In the genomic region with DNA sequence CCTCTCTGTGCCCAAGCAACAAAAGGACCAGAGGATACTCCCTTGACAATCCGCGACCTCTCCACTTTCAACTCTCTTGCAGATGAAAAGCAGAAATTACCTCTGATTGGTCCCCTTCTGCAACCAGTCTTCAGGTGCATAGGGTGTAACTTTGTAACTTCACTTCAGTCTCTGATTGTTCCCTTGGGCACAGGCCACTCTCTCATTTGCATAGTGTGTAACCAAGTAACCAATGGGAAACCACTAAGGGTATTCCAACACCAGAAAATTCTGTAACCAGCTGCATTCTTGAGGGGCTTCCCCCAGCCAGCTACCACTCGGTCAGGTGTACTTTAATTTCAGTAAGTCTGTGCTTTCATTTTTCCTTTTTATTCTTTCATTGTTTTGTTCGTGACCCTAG, we compare ENCODE assay signal across 28 cellular contexts. TPM values are rescaled to one million over a fixed set of nuclear protein-coding genes. Genes with fewer than 3 reads are reported as not detected.
DNase-seq lines count a peak whose midpoint lies in the region; ATAC-seq and TF ChIP-seq lines count a peak whose summit lies in the region.
"Had no signal": no experiment of that assay in that cellular context is flagged by ENCODE, and none has a peak within 500 bp of the region (broad histone marks: within the 10 kb centered on the region; RNA-seq: fewer than 3 reads in every experiment).

No MANE protein-coding gene starts in this region.

- H3K36me3 Mint-ChIP-seq in activated naive CD8-positive, alpha-beta T cell treated with anti-CD3 and anti-CD28 coated beads, Interleukin-2, amount 50 U/mL, for 24 hours (ENCODE audit: low read depth), result no peaks in the 10 kb centered on the region
- H3K36me3 Mint-ChIP-seq in activated naive CD8-positive, alpha-beta T cell treated with anti-CD3 and anti-CD28 coated beads for 36 hours, result no peaks in the 10 kb centered on the region
- H3K36me3 Mint-ChIP-seq in endodermal cell (ENCODE audit: low read depth), result no peaks in the 10 kb centered on the region
- no peaks in the 10 kb centered on the region for H3K36me3 Mint-ChIP-seq in CD8-positive, alpha-beta memory T cell
- H3K36me3 Mint-ChIP-seq: activated CD4-positive, alpha-beta memory T cell treated with anti-CD3 and anti-CD28 coated beads for 36 hours had no signal

- H3K27ac ChIP-seq in endodermal cell (ENCODE audit: low read depth, low read length), result no peak overlapping the region
- H3K27ac ChIP-seq in CD8-positive, alpha-beta memory T cell (ENCODE audit: low read depth, low read length), result no peak overlapping the region
- H3K27ac ChIP-seq: adrenal gland, esophagus squamous epithelium, spleen, stomach, tibial nerve, WERI-Rb-1 had no signal

- 79 to 91% methylated on average over 3 to 4 of the region's 4 CpGs for WGBS in endodermal cell (ENCODE audit: insufficient coverage in 1 of 2, insufficient read length in 1 of 2), 2 experiments

- peaks cover 70% of the 10 kb centered on the region for H3K27me3 Mint-ChIP-seq in activated naive CD8-positive, alpha-beta T cell treated with anti-CD3 and anti-CD28 coated beads, Interleukin-2, amount 50 U/mL, for 24 hours
- H3K27me3 Mint-ChIP-seq in activated naive CD8-positive, alpha-beta T cell treated with anti-CD3 and anti-CD28 coated beads for 36 hours, result peaks cover 74% of the 10 kb centered on the region
- H3K27me3 Mint-ChIP-seq in endodermal cell (ENCODE audit: insufficient read depth), result peaks cover 77% of the 10 kb centered on the region
- H3K27me3 Mint-ChIP-seq in CD8-positive, alpha-beta memory T cell, result peaks cover 46 to 57% of the 10 kb centered on the region in 2 donors

- H3K9ac ChIP-seq in endodermal cell (ENCODE audit: extremely low read depth, low read length, poor library complexity, severe bottlenecking), result no peak overlapping the region

- no peak overlapping the region for H3K4me3 Mint-ChIP-seq in activated naive CD8-positive, alpha-beta T cell treated with anti-CD3 and anti-CD28 coated beads, Interleukin-2, amount 50 U/mL, for 24 hours
- H3K4me3 Mint-ChIP-seq in activated naive CD8-positive, alpha-beta T cell treated with anti-CD3 and anti-CD28 coated beads for 36 hours, result no peak overlapping the region
- H3K4me3 Mint-ChIP-seq in endodermal cell, result no peak overlapping the region
- no peak overlapping the region for H3K4me3 Mint-ChIP-seq in CD8-positive, alpha-beta memory T cell
- H3K4me3 Mint-ChIP-seq: activated CD4-positive, alpha-beta memory T cell treated with anti-CD3 and anti-CD28 coated beads for 36 hours; effector memory CD8-positive, alpha-beta T cell; HFFc6 had no signal

- POLR2A ChIA-PET in CD8-positive, alpha-beta memory T cell (lab: Charles Lee), result no interaction called here

- intact Hi-C loops in sciatic nerve (cut with DNase I), result no loop called here

- peak; percentile 52 for ATAC-seq in activated naive CD8-positive, alpha-beta T cell treated with anti-CD3 and anti-CD28 coated beads, Interleukin-2, amount 50 U/mL, for 24 hours
- ATAC-seq in HG03354 (IDR thresholded peaks at IDR 0.05; ENCODE audit: poor library complexity, severe bottlenecking, unreplicated experiment), result peak; percentile 58
- no peak for ATAC-seq in sciatic nerve
- ATAC-seq: effector memory CD8-positive, alpha-beta T cell; K562; SK-N-SH treated with all-trans-retinoic acid at 6 μM for 48 hours had no signal

- H3K9me3 ChIP-seq in endodermal cell (ENCODE audit: control insufficient read depth, low read length), result no peaks in the 10 kb centered on the region
- no peaks in the 10 kb centered on the region for H3K9me3 ChIP-seq in CD8-positive, alpha-beta memory T cell (ENCODE audit: low read length)
- H3K9me3 ChIP-seq: adrenal gland, Caco-2, esophagus squamous epithelium, spleen, stomach, tibial nerve had no signal

- DNase-seq in activated naive CD8-positive, alpha-beta T cell treated with anti-CD3 and anti-CD28 coated beads, Interleukin-2, amount 50 U/mL, for 24 hours, result no peak
- DNase-seq in activated naive CD8-positive, alpha-beta T cell treated with anti-CD3 and anti-CD28 coated beads for 36 hours, result no peak
- DNase-seq in endodermal cell (peak; percentile 49), G401 (ENCODE audit: low spot score) (no peak), GDM1 (lab: John Stamatoyannopoulos, UW) (no peak), sciatic nerve (ENCODE audit: low spot score) (no peak)
- DNase-seq in CD8-positive, alpha-beta memory T cell, result no peak
- DNase-seq: activated CD4-positive, alpha-beta memory T cell treated with anti-CD3 and anti-CD28 coated beads for 36 hours; activated gamma-delta T cell treated with Interleukin-2 at 50 U/mL for 16 hours; activated T-cell treated with anti-CD3 and anti-CD28 coated beads, Interleukin-2, amount 50 U/mL, for 1 hour; AML-193; Caco-2; effector memory CD8-positive, alpha-beta T cell; esophagus squamous epithelium; HFFc6; NCI-H1436 treated with DMSO at 0.1 percent for 48 hours; NCI-H510A treated with DMSO at 0.1 percent for 48 hours; occipital lobe; spleen; stimulated activated CD4-positive, alpha-beta T cell treated with anti-CD3 and anti-CD28 coated beads, Interleukin-4, amount 100 ng/mL, for 1 hour; stomach; WERI-Rb-1 had no signal

- CTCF ChIA-PET in CD8-positive, alpha-beta memory T cell (lab: Charles Lee), result interaction anchor here (1.2 kb wide), 1 partner anchor 13 kb away, joined by 3 read pairs; no protein-coding TSS in a partner anchor

- no peaks in the 10 kb centered on the region for H3K4me1 ChIP-seq in endodermal cell (ENCODE audit: control insufficient read depth, insufficient read depth, low read length)
- peaks cover 9% of the 10 kb centered on the region for H3K4me1 ChIP-seq in CD8-positive, alpha-beta memory T cell (ENCODE audit: insufficient read depth, low read length)
- H3K4me1 ChIP-seq: Caco-2 had no signal

- in situ Hi-C loops in G401 (cut with HindIII; ENCODE audit: low sequenced_read_pairs), result no loop called here

- no peak overlapping the region for H3K4me3 ChIP-seq in endodermal cell (ENCODE audit: low read length)
- no peak overlapping the region for H3K4me3 ChIP-seq in CD8-positive, alpha-beta memory T cell (ENCODE audit: low read length)
- H3K4me3 ChIP-seq: adrenal gland, esophagus squamous epithelium, K562, spleen, stomach, tibial nerve had no signal

- peaks cover 28% of the 10 kb centered on the region for H3K4me1 Mint-ChIP-seq in activated naive CD8-positive, alpha-beta T cell treated with anti-CD3 and anti-CD28 coated beads, Interleukin-2, amount 50 U/mL, for 24 hours
- H3K4me1 Mint-ChIP-seq in activated naive CD8-positive, alpha-beta T cell treated with anti-CD3 and anti-CD28 coated beads for 36 hours, result peaks cover 24% of the 10 kb centered on the region
- H3K4me1 Mint-ChIP-seq in endodermal cell, result no peaks in the 10 kb centered on the region
- H3K4me1 Mint-ChIP-seq in CD8-positive, alpha-beta memory T cell, result peaks cover 6 to 9% (median 7%) of the 10 kb centered on the region in 3 donors

- H3K27me3 ChIP-seq in endodermal cell (ENCODE audit: control insufficient read depth, insufficient read depth, low read length, poor library complexity, severe bottlenecking), result peaks cover 55% of the 10 kb centered on the region
- peaks cover 15% of the 10 kb centered on the region for H3K27me3 ChIP-seq in CD8-positive, alpha-beta memory T cell (ENCODE audit: insufficient read depth, low read length, poor library complexity, severe bottlenecking)

- H3K9me3 Mint-ChIP-seq in activated naive CD8-positive, alpha-beta T cell treated with anti-CD3 and anti-CD28 coated beads, Interleukin-2, amount 50 U/mL, for 24 hours, result no peaks in the 10 kb centered on the region
- H3K9me3 Mint-ChIP-seq in activated naive CD8-positive, alpha-beta T cell treated with anti-CD3 and anti-CD28 coated beads for 36 hours, result no peaks in the 10 kb centered on the region
- H3K9me3 Mint-ChIP-seq in endodermal cell, result no peaks in the 10 kb centered on the region
- no peaks in the 10 kb centered on the region for H3K9me3 Mint-ChIP-seq in CD8-positive, alpha-beta memory T cell
- H3K9me3 Mint-ChIP-seq: activated CD4-positive, alpha-beta memory T cell treated with anti-CD3 and anti-CD28 coated beads for 36 hours; effector memory CD8-positive, alpha-beta T cell had no signal

- no peak for TF ChIP-seq CTCF in endodermal cell (conservative IDR thresholded peaks at IDR 0.05)

- H3K36me3 ChIP-seq in endodermal cell (ENCODE audit: control insufficient read depth, insufficient read depth, low read length), result no peaks in the 10 kb centered on the region
- H3K36me3 ChIP-seq in CD8-positive, alpha-beta memory T cell (ENCODE audit: insufficient read depth, low read length), result no peaks in the 10 kb centered on the region
- H3K36me3 ChIP-seq: adrenal gland, esophagus squamous epithelium, spleen, stomach, tibial nerve, WERI-Rb-1 had no signal

- no peak overlapping the region for H3K27ac Mint-ChIP-seq in activated naive CD8-positive, alpha-beta T cell treated with anti-CD3 and anti-CD28 coated beads, Interleukin-2, amount 50 U/mL, for 24 hours
- no peak overlapping the region for H3K27ac Mint-ChIP-seq in activated naive CD8-positive, alpha-beta T cell treated with anti-CD3 and anti-CD28 coated beads for 36 hours
- H3K27ac Mint-ChIP-seq in endodermal cell, result no peak overlapping the region
- no peak overlapping the region for H3K27ac Mint-ChIP-seq in CD8-positive, alpha-beta memory T cell
- H3K27ac Mint-ChIP-seq: activated CD4-positive, alpha-beta memory T cell treated with anti-CD3 and anti-CD28 coated beads for 36 hours; effector memory CD8-positive, alpha-beta T cell; HFFc6 had no signal

RNA-seq across cellular contexts. Expression of a gene that starts 4.4 kb away (rescaled TPM):
- total RNA-seq in activated naive CD8-positive, alpha-beta T cell treated with anti-CD3 and anti-CD28 coated beads for 36 hours, result not detected
- total RNA-seq in endodermal cell, result not detected
- polyA plus RNA-seq in endodermal cell (2013, experiment 1 of 2), result not detected
- polyA plus RNA-seq in endodermal cell (2013, experiment 2 of 2), result not detected
- total RNA-seq in G401 (2014; rRNA removed; shearing (Covaris generic)), result not detected in 2 replicates
- not detected for total RNA-seq in sciatic nerve
- not detected for total RNA-seq in CD8-positive, alpha-beta memory T cell
- not detected for polyA plus RNA-seq in CD8-positive, alpha-beta memory T cell
- total RNA-seq: A172; activated CD4-positive, alpha-beta memory T cell treated with anti-CD3 and anti-CD28 coated beads for 36 hours; adrenal gland; Caco-2; HFFc6; K562; spleen; stomach; tibial nerve had no signal
- polyA plus RNA-seq: adrenal gland, K562, spleen had no signal

RNA-seq across cellular contexts. Expression of a gene that starts 39.2 kb away (rescaled TPM):
- 1 to 10 TPM in 1 of 2 experiments, under 1 TPM in 1; 0.68 to 1.1 TPM for total RNA-seq in activated naive CD8-positive, alpha-beta T cell treated with anti-CD3 and anti-CD28 coated beads for 36 hours
- total RNA-seq in endodermal cell, result 1 to 10 TPM; 4.4 to 5.4 TPM
- 13.8 TPM for polyA plus RNA-seq in endodermal cell (2013, experiment 1 of 2)
- polyA plus RNA-seq in endodermal cell (2013, experiment 2 of 2), result 14.7 TPM
- total RNA-seq in G401 (2014; rRNA removed; shearing (Covaris generic)), result 0.37 and 2.5 TPM in 2 replicates
- total RNA-seq in sciatic nerve, result 2.9 TPM
- 1 to 10 TPM; 1.2 to 1.6 TPM for total RNA-seq in CD8-positive, alpha-beta memory T cell
- 2.2 TPM for polyA plus RNA-seq in CD8-positive, alpha-beta memory T cell
- total RNA-seq: K562 had no signal
